Comparison of ENCODE assay signal across 8 cellular contexts in the genomic region with DNA sequence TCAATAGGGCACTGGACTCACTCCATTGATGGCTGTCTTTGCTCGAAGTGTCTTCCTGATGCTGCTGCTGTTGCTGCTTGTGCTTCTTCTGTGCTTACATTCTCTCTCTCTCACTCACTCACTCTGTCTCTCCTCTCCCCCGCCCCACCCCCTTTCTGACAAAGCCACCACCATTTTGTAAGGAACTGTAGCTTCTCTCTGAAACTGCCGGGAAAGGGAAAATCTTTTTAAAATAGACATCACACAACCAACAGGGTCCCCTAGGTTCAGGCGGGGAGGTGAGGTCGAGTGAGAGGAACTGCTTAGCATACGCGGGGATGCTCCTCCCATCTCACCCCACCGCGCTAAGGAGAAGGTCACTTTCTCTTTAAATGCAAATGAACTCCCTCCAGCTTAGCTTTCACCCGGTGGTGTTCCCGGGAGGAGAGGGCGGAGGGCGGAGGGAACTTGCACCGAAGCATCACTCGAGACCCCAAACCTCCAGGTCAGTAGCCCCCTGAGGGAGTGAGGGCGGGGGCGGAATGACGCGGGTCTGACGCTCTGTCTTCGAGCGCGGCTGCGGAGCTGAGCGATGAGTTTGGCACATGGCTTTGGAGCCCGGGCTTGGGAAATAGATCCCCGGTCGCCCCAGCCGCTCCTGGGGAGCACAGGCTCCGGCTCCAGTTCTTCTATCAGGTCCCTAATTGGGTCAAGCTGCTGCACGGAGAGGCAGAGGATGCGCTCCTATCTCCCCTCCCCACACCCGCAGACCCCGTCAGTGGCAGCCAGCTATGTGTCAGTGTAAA. TPM values are rescaled to one million over a fixed set of nuclear protein-coding genes. Genes with fewer than 3 reads are reported as not detected.
DNase-seq lines count a peak whose midpoint lies in the region; ATAC-seq and TF ChIP-seq lines count a peak whose summit lies in the region.

A gene (plus strand): TSS at position 370 of the 785 bp plus-strand sequence. CDS start 1,341 bp downstream, outside the sequence.

- H2AK5ac ChIP-seq in IMR-90 (ENCODE audit: low read depth, low read length) = peak within 1 kb of the TSS; percentile 78

- H3K4me2 ChIP-seq in IMR-90 (ENCODE audit: low read depth, low read length) = peak within 1 kb of the TSS; percentile 60

- H3K4me1 ChIP-seq in IMR-90 (ENCODE audit: control insufficient read depth, insufficient read depth, low read length) = peaks cover 33% of the 10 kb centered on the region

- POLR2A ChIA-PET in IMR-90 (lab: Charles Lee; ENCODE audit: unreplicated experiment) = interaction anchor here (0.6 kb wide), 3 partner anchors 103 to 798 kb away, joined by 3 to 11 read pairs (median 3); no protein-coding TSS in a partner anchor

- H3K79me1 ChIP-seq in IMR-90 (ENCODE audit: low read depth in 1 of 2, low read length in 2 of 2) = peaks cover 0 to 49% of the 10 kb centered on the region in 2 experiments; a peak in 2 of 4 replicates

- dilution Hi-C loops in IMR-90 (cut with HindIII; ENCODE audit: low sequenced_read_pairs, unreplicated experiment) = no loop called here

- no peaks in the 10 kb centered on the region for H3K27me3 ChIP-seq in IMR-90 (ENCODE audit: control insufficient read depth, insufficient read depth, low read length)

- H3K27me3 Mint-ChIP-seq in natural killer cell (ENCODE audit: low read depth in 2 of 2) = no peaks in the 10 kb centered on the region

- H4K5ac ChIP-seq in IMR-90 (ENCODE audit: low read depth, low read length) = peak within 1 kb of the TSS; percentile 65

- peak within 1 kb of the TSS; percentile 95 for H3K4me3 Mint-ChIP-seq in natural killer cell

- peak within 1 kb of the TSS; percentile 72 for H3K9ac ChIP-seq in IMR-90 (ENCODE audit: low read depth, low read length)

- H2AK9ac ChIP-seq in IMR-90 (replicated peaks; ENCODE audit: low read depth, low read length, poor library complexity) = peak within 1 kb of the TSS; percentile 92

- H3K4ac ChIP-seq in IMR-90 (ENCODE audit: low read depth, low read length) = peak within 1 kb of the TSS; percentile 88

- in situ Hi-C loops in IMR-90 (cut with MboI; ENCODE audit: low sequenced_read_pairs) = no loop called here

- peaks cover 30% of the 10 kb centered on the region for H3K36me3 ChIP-seq in IMR-90 (ENCODE audit: control insufficient read depth, insufficient read depth, low read length)

- H3K9me1 ChIP-seq in IMR-90 (ENCODE audit: insufficient read depth, low read length) = peaks cover 16% of the 10 kb centered on the region; the same call in 1 of the 2 replicates

- H3K36me3 Mint-ChIP-seq in natural killer cell = no peaks in the 10 kb centered on the region

- H4K20me1 ChIP-seq in IMR-90 (ENCODE audit: insufficient read depth, low read length) = 0 out of 2 replicates have a peak, but pooled peaks cover 3% of the 10 kb centered on the region

- H3K27ac ChIP-seq in IMR-90 (ENCODE audit: insufficient read depth, low read length) = peak within 1 kb of the TSS; percentile 78

- H3K23ac ChIP-seq in IMR-90 (ENCODE audit: low read depth, low read length) = peak within 1 kb of the TSS; percentile 71

- WGBS in IMR-90 (ENCODE audit: extremely low coverage in 2 of 2, insufficient read length in 1 of 2), 2 experiments = 3% methylated on average over 11 of the region's 34 CpGs; no CpG with 5 or more reads in 1 of the 2 experiments

- intact Hi-C loops in IMR-90 (cut with micrococcal nuclease) = no loop called here
- intact Hi-C loops in natural killer cell (cut with micrococcal nuclease) = loop anchor here (1.0 to 5.0 kb wide), 4 partner anchors 21 to 212 kb away; a partner anchor contains a TSS

- H3K9me3 Mint-ChIP-seq in natural killer cell = no peaks in the 10 kb centered on the region

- peak; percentile 59 for ATAC-seq in IMR-90 (ENCODE audit: low read depth)
- ATAC-seq in natural killer cell = peak; percentile 54 to 71 (median 55)
- ATAC-seq in GM21723 (IDR thresholded peaks at IDR 0.05; ENCODE audit: unreplicated experiment) = no peak

- TF ChIP-seq POLR2A in IMR-90 (IDR thresholded peaks at IDR 0.05; ENCODE audit: low read depth, low read length) = peak; percentile 77; the same call in 1 of the 2 replicates

- BruUV-seq in IMR-90 (replicated peaks; lab: Mats Ljungman, UMichigan) = no TSS peak

- no peaks in the 10 kb centered on the region for H3K9me3 ChIP-seq in IMR-90 (ENCODE audit: control insufficient read depth, insufficient read depth, low read length)

- TF ChIP-seq CTCF in IMR-90 (conservative IDR thresholded peaks at IDR 0.05; ENCODE audit: low read depth, low read length) (no peak), fibroblast of the aortic adventitia (IDR thresholded peaks at IDR 0.05; ENCODE audit: insufficient read depth, low read length) (no peak), natural killer cell (IDR thresholded peaks at IDR 0.05) (no peak)

- peak within 1 kb of the TSS; percentile 93 to 98 for H3K27ac Mint-ChIP-seq in natural killer cell

- peak within 1 kb of the TSS; percentile 48 for H3K18ac ChIP-seq in IMR-90 (ENCODE audit: low read depth, low read length)

- peak within 1 kb of the TSS; percentile 75 for H3K14ac ChIP-seq in IMR-90 (replicated peaks; ENCODE audit: low read depth, low read length)

- peak within 1 kb of the TSS; percentile 94 for H2AFZ ChIP-seq in IMR-90 (replicated peaks; ENCODE audit: low read length, poor library complexity)

- H4K91ac ChIP-seq in IMR-90 (ENCODE audit: insufficient read depth, low read depth, low read length) = peak within 1 kb of the TSS; percentile 84

- H3K4me1 Mint-ChIP-seq in natural killer cell = peaks cover 51 to 69% of the 10 kb centered on the region in 2 donors

- H2BK120ac ChIP-seq in IMR-90 (ENCODE audit: low read depth, low read length) = peak within 1 kb of the TSS; percentile 81

- peak within 1 kb of the TSS; percentile 80 for H2BK5ac ChIP-seq in IMR-90 (ENCODE audit: low read depth, low read length, poor library complexity, severe bottlenecking)

- DNase-seq in Daoy (ENCODE audit: low read depth) (peak; percentile 65), IMR-90 (peak; percentile 81), RPMI8226 (peak; percentile 69), activated gamma-delta T cell (lab: John Stamatoyannopoulos, UW) (peak; percentile 30), fibroblast of the aortic adventitia (ENCODE audit: low read depth) (peak; percentile 67), natural killer cell (peak; percentile 55), superior temporal gyrus (ENCODE audit: extremely low spot score) (peak; percentile 66)

- H3K56ac ChIP-seq in IMR-90 (ENCODE audit: extremely low read depth, insufficient read depth, low read length) = peak within 1 kb of the TSS; percentile 91

- TF ChIP-seq RAD21 in IMR-90 (IDR thresholded peaks at IDR 0.05; ENCODE audit: low read length) = peak; percentile 5; the same call in 1 of the 2 replicates

- peak within 1 kb of the TSS; percentile 92; the same call in 2 of the 3 replicates for H2BK15ac ChIP-seq in IMR-90 (ENCODE audit: low read depth, low read length)

- peak within 1 kb of the TSS; percentile 60 to 88 for H4K8ac ChIP-seq in IMR-90 (ENCODE audit: low read depth in 2 of 2, low read length in 2 of 2)

- H3K4me3 ChIP-seq in IMR-90 (ENCODE audit: insufficient read depth, low read depth, low read length) (peak within 1 kb of the TSS; percentile 63), fibroblast of the aortic adventitia (ENCODE audit: low read depth, low read length) (peak within 1 kb of the TSS; percentile 84)

- CTCF ChIA-PET in IMR-90 (lab: Yijun Ruan, JAX) = interaction anchor here (0.6 to 1.1 kb wide), 3 partner anchors 16 to 92 kb away, joined by 3 to 4 read pairs (median 3); no protein-coding TSS in a partner anchor

- H2BK20ac ChIP-seq in IMR-90 (ENCODE audit: low read depth, low read length) = peak within 1 kb of the TSS; percentile 51

TF ChIP-seq in IMR-90, 13 proteins besides CTCF, POLR2A, EP300 and RAD21:
- 0 out of 2 replicates have a peak, but pooled peaks have one; percentile 51 for TF ChIP-seq CHD1 (IDR thresholded peaks at IDR 0.05; ENCODE audit: low read depth, low read length)
- no peak for TF ChIP-seq FOS (IDR thresholded peaks at IDR 0.05; ENCODE audit: low read depth, low read length)
- TF ChIP-seq RCOR1 (IDR thresholded peaks at IDR 0.05; ENCODE audit: insufficient replicate concordance, low read length) = no peak
- TF ChIP-seq CEBPB (IDR thresholded peaks at IDR 0.05; ENCODE audit: low read depth, low read length) = peak; percentile 55
- peak; percentile 76 for TF ChIP-seq MAZ (IDR thresholded peaks at IDR 0.05; ENCODE audit: borderline replicate concordance, low read depth, low read length)
- TF ChIP-seq MXI1 (IDR thresholded peaks at IDR 0.05; ENCODE audit: borderline replicate concordance, low read depth, low read length) = peak; percentile 76; the same call in 1 of the 2 replicates

RNA-seq across cellular contexts. Expression of the gene that starts here (rescaled TPM):
- total RNA-seq in Daoy (2014; rRNA removed; shearing (Covaris generic)) = 11.2 and 15.7 TPM in 2 replicates
- total RNA-seq in IMR-90 (2012; rRNA removed) (17.2 and 18.6 TPM in 2 replicates), fibroblast of the aortic adventitia (ENCODE audit: low replicate concordance) (6.0 and 16.1 TPM in 2 replicates), natural killer cell (10 to 100 TPM; 19.3 to 30.6 (median 19.8) TPM)
- 18.4 and 20.1 TPM in 2 replicates for polyA plus RNA-seq in IMR-90 (2012; rRNA removed)
- 26.0 and 27.7 TPM in 2 replicates for polyA plus RNA-seq in IMR-90 (2012; cell fraction: cytosol; rRNA removed)
- polyA plus RNA-seq in IMR-90 (2012; cell fraction: nucleus; rRNA removed; ENCODE audit: low replicate concordance) = 11.1 and 12.4 TPM in 2 replicates

Comparison
In these comparisons a context has a peak if more than half of its experiments do, and no peak if none do; other contexts are left out.
1. DNase-seq: peak in every context shown above with its lines; median percentile 81 in IMR-90; 69 in RPMI8226; 67 in fibroblast of the aortic adventitia; 66 in superior temporal gyrus; 65 in Daoy; 55 in natural killer cell; 30 in activated gamma-delta T cell.